In genomic region chr2:181077128-181077709, GRCh38 we compare ENCODE assay signal across 8 cellular contexts.
A peak's percentile ranks its signal among the peaks of the same experiment; 100 is the strongest.
DNase-seq lines count a peak whose midpoint lies in the region; ATAC-seq, FAIRE-seq and TF ChIP-seq lines count a peak whose summit lies in the region.

No MANE protein-coding gene starts in this region.

- H3K27me3 ChIP-seq in DND-41 (ENCODE audit: insufficient read depth, low read length, poor library complexity) = no peaks in the 10 kb centered on the region
- H3K27me3 ChIP-seq in IMR-90 (ENCODE audit: control insufficient read depth, insufficient read depth, low read length) = no peaks in the 10 kb centered on the region
- no peaks in the 10 kb centered on the region for H3K27me3 ChIP-seq in RWPE2 (ENCODE audit: insufficient read depth, poor library complexity, severe bottlenecking)
- no peaks in the 10 kb centered on the region for H3K27me3 ChIP-seq in naive thymus-derived CD4-positive, alpha-beta T cell (ENCODE audit: control insufficient read depth in 2 of 2, insufficient read depth in 2 of 2, low read length in 2 of 2)

- BruUV-seq in IMR-90 (replicated peaks; lab: Mats Ljungman, UMichigan) = no TSS peak

- CTCF ChIA-PET in IMR-90 (lab: Yijun Ruan, JAX) = interaction anchor here (1.3 kb wide), 1 partner anchor 953 kb away, joined by 4 read pairs; no protein-coding TSS in a partner anchor
- CTCF ChIA-PET in naive thymus-derived CD4-positive, alpha-beta T cell (lab: Charles Lee) = interaction anchor here (0.9 to 2.0 kb wide), 3 partner anchors 391 to 638 kb away, joined by 5 to 16 read pairs (median 5); no protein-coding TSS in a partner anchor

- H2BK120ac ChIP-seq in IMR-90 (ENCODE audit: low read depth, low read length) = no peak overlapping the region

- dilution Hi-C loops in IMR-90 (cut with HindIII; ENCODE audit: low sequenced_read_pairs, unreplicated experiment) = no loop called here

- peak; percentile 61 for TF ChIP-seq RAD21 in IMR-90 (IDR thresholded peaks at IDR 0.05; ENCODE audit: low read length)

- no peak overlapping the region for H3K56ac ChIP-seq in IMR-90 (ENCODE audit: extremely low read depth, insufficient read depth, low read length)

- H2BK15ac ChIP-seq in IMR-90 (ENCODE audit: low read depth, low read length) = no peak overlapping the region

- H3K27ac ChIP-seq in 22Rv1 (no peak overlapping the region), DND-41 (ENCODE audit: low read length) (no peak overlapping the region), IMR-90 (ENCODE audit: insufficient read depth, low read length) (no peak overlapping the region), RWPE2 (ENCODE audit: poor library complexity, severe bottlenecking) (no peak overlapping the region)
- no peak overlapping the region for H3K27ac ChIP-seq in naive thymus-derived CD4-positive, alpha-beta T cell (ENCODE audit: low read depth, low read length)

- no peak overlapping the region for H3K14ac ChIP-seq in IMR-90 (replicated peaks; ENCODE audit: low read depth, low read length)

- H3K9ac ChIP-seq in DND-41 (ENCODE audit: low read depth, low read length) (no peak overlapping the region), IMR-90 (ENCODE audit: low read depth, low read length) (no peak overlapping the region)

- no peak overlapping the region for H2AK5ac ChIP-seq in IMR-90 (ENCODE audit: low read depth, low read length)

- peaks cover 3 to 15% of the 10 kb centered on the region in 2 experiments; a peak in 3 of 4 replicates for H3K79me1 ChIP-seq in IMR-90 (ENCODE audit: low read depth in 1 of 2, low read length in 2 of 2)

- no peaks in the 10 kb centered on the region for H3K9me3 Mint-ChIP-seq in naive thymus-derived CD4-positive, alpha-beta T cell

- no peak overlapping the region for H3K27ac Mint-ChIP-seq in naive thymus-derived CD4-positive, alpha-beta T cell

- H2BK20ac ChIP-seq in IMR-90 (ENCODE audit: low read depth, low read length) = no peak overlapping the region

- no peak overlapping the region for H2AK9ac ChIP-seq in IMR-90 (replicated peaks; ENCODE audit: low read depth, low read length, poor library complexity)

- no peaks in the 10 kb centered on the region for H3K9me1 ChIP-seq in IMR-90 (ENCODE audit: insufficient read depth, low read length)

- H3K36me3 ChIP-seq in DND-41 (ENCODE audit: insufficient read depth, low read length) = no peaks in the 10 kb centered on the region
- no peaks in the 10 kb centered on the region for H3K36me3 ChIP-seq in IMR-90 (ENCODE audit: control insufficient read depth, insufficient read depth, low read length)
- H3K36me3 ChIP-seq in RWPE2 (ENCODE audit: low read depth) = no peaks in the 10 kb centered on the region; the same call in 1 of the 2 replicates
- H3K36me3 ChIP-seq in naive thymus-derived CD4-positive, alpha-beta T cell (ENCODE audit: control insufficient read depth in 2 of 3, insufficient read depth in 3 of 3, low read length in 3 of 3) = no peaks in the 10 kb centered on the region

- H3K36me3 Mint-ChIP-seq in naive thymus-derived CD4-positive, alpha-beta T cell = no peaks in the 10 kb centered on the region

- H3K4me3 ChIP-seq in DND-41 (ENCODE audit: low read depth in 1 of 2, low read length in 2 of 2) (no peak overlapping the region), IMR-90 (ENCODE audit: insufficient read depth, low read depth, low read length) (no peak overlapping the region), RWPE2 (ENCODE audit: severe bottlenecking) (no peak overlapping the region)
- H3K4me3 ChIP-seq in naive thymus-derived CD4-positive, alpha-beta T cell (ENCODE audit: low read length) = no peak overlapping the region

- intact Hi-C loops in IMR-90 (cut with micrococcal nuclease) = loop anchor here (1.0 kb wide), 3 partner anchors 638 to 1055 kb away; no protein-coding TSS in a partner anchor
- intact Hi-C loops in naive thymus-derived CD4-positive, alpha-beta T cell (cut with micrococcal nuclease) = loop anchor here (1.0 to 10.0 kb wide), 12 partner anchors 28 to 1000 kb away; partner anchors contain the start of gene ITGA4 (in 2 of the 2)

- ATAC-seq in DND-41 (ENCODE audit: insufficient read depth, low read depth) (peak; percentile 96), GM21717 (IDR thresholded peaks at IDR 0.05; ENCODE audit: unreplicated experiment) (peak; percentile 95), IMR-90 (ENCODE audit: low read depth) (peak; percentile 66), RWPE2 (ENCODE audit: low read depth) (peak; percentile 71)
- ATAC-seq in naive thymus-derived CD4-positive, alpha-beta T cell = peak; percentile 90

- H4K5ac ChIP-seq in IMR-90 (ENCODE audit: low read depth, low read length) = no peak overlapping the region

- H3K79me2 ChIP-seq in DND-41 (ENCODE audit: insufficient read depth, low read length) = no peaks in the 10 kb centered on the region

- POLR2A ChIA-PET in IMR-90 (lab: Charles Lee; ENCODE audit: unreplicated experiment) = no interaction called here
- POLR2A ChIA-PET in naive thymus-derived CD4-positive, alpha-beta T cell (lab: Charles Lee) = no interaction called here

- H2AFZ ChIP-seq in DND-41 (ENCODE audit: low read depth, low read length) (no peak overlapping the region), IMR-90 (replicated peaks; ENCODE audit: low read length, poor library complexity) (no peak overlapping the region)

- H3K4me1 Mint-ChIP-seq in naive thymus-derived CD4-positive, alpha-beta T cell = peaks cover 0 to 11% (median 0%) of the 10 kb centered on the region in 7 donors

- H3K27me3 Mint-ChIP-seq in naive thymus-derived CD4-positive, alpha-beta T cell = peaks cover 0 to 14% (median 0%) of the 10 kb centered on the region in 5 donors

- WGBS in IMR-90 (ENCODE audit: extremely low coverage in 2 of 2, insufficient read length in 1 of 2), 2 experiments = no CpG with 5 or more reads among the region's 4 CpGs

- DNase-seq in DND-41 (no peak), IMR-90 (peak; percentile 62), RWPE2 (ENCODE audit: low spot score) (no peak), mesenteric fat pad (ENCODE audit: low spot score) (no peak)
- DNase-seq in naive thymus-derived CD4-positive, alpha-beta T cell = peak in 7 of 9 donors; percentile 49 to 76 (median 64)

- no peak overlapping the region for H3K18ac ChIP-seq in IMR-90 (ENCODE audit: low read depth, low read length)

- no peak overlapping the region for H4K91ac ChIP-seq in IMR-90 (ENCODE audit: insufficient read depth, low read depth, low read length)

- no peak overlapping the region for H3K4ac ChIP-seq in IMR-90 (ENCODE audit: low read depth, low read length)

- H3K4me3 Mint-ChIP-seq in naive thymus-derived CD4-positive, alpha-beta T cell = no peak overlapping the region

- H3K4me2 ChIP-seq in DND-41 (ENCODE audit: insufficient read depth, low read length) = no peak overlapping the region
- H3K4me2 ChIP-seq in IMR-90 (ENCODE audit: low read depth, low read length) = no peak overlapping the region

- H3K9me3 ChIP-seq in DND-41 (ENCODE audit: insufficient read depth, low read length, severe bottlenecking) (no peaks in the 10 kb centered on the region), IMR-90 (ENCODE audit: control insufficient read depth, insufficient read depth, low read length) (no peaks in the 10 kb centered on the region), RWPE2 (ENCODE audit: severe bottlenecking) (no peaks in the 10 kb centered on the region)
- no peaks in the 10 kb centered on the region for H3K9me3 ChIP-seq in naive thymus-derived CD4-positive, alpha-beta T cell (ENCODE audit: control insufficient read depth in 2 of 3, low read length in 3 of 3)

- no peak overlapping the region for H3K23ac ChIP-seq in IMR-90 (ENCODE audit: low read depth, low read length)

- no peak overlapping the region for H2BK5ac ChIP-seq in IMR-90 (ENCODE audit: low read depth, low read length, poor library complexity, severe bottlenecking)

- H4K20me1 ChIP-seq in DND-41 (ENCODE audit: insufficient read depth, low read length) = no peaks in the 10 kb centered on the region
- H4K20me1 ChIP-seq in IMR-90 (ENCODE audit: insufficient read depth, low read length) = no peaks in the 10 kb centered on the region; the same call in 1 of the 2 replicates

- TF ChIP-seq POLR2A in IMR-90 (IDR thresholded peaks at IDR 0.05; ENCODE audit: low read depth, low read length) = no peak

- in situ Hi-C loops in IMR-90 (cut with MboI; ENCODE audit: low sequenced_read_pairs) = loop anchor here (10.0 kb wide), 1 partner anchor 952 kb away; no protein-coding TSS in a partner anchor

- H4K8ac ChIP-seq in IMR-90 (ENCODE audit: low read depth in 2 of 2, low read length in 2 of 2) = no peak overlapping the region

- TF ChIP-seq CTCF in 22Rv1 (IDR thresholded peaks at IDR 0.05) (peak; percentile 84), DND-41 (IDR thresholded peaks at IDR 0.05; ENCODE audit: borderline replicate concordance, extremely low read depth, low read length, poor library complexity, severe bottlenecking) (peak; percentile 88), IMR-90 (conservative IDR thresholded peaks at IDR 0.05; ENCODE audit: low read depth, low read length) (peak; percentile 66), RWPE2 (IDR thresholded peaks at IDR 0.05; ENCODE audit: poor library complexity, severe bottlenecking) (peak; percentile 90)

- peak; percentile 92 for FAIRE-seq in endometrium (lab: Jason Lieb, UNC)

- H3K4me1 ChIP-seq in DND-41 (ENCODE audit: insufficient read depth, low read length) (no peaks in the 10 kb centered on the region; the same call in 1 of the 2 replicates), IMR-90 (ENCODE audit: control insufficient read depth, insufficient read depth, low read length) (peaks cover 3% of the 10 kb centered on the region), RWPE2 (ENCODE audit: insufficient read depth, poor library complexity, severe bottlenecking) (peaks cover 26% of the 10 kb centered on the region)
- no peaks in the 10 kb centered on the region for H3K4me1 ChIP-seq in naive thymus-derived CD4-positive, alpha-beta T cell (ENCODE audit: control insufficient read depth in 2 of 2, insufficient read depth in 2 of 2, low read length in 2 of 2)

TF ChIP-seq in IMR-90, 13 proteins besides CTCF, POLR2A, EP300 and RAD21:
- TF ChIP-seq, protein P1, sequence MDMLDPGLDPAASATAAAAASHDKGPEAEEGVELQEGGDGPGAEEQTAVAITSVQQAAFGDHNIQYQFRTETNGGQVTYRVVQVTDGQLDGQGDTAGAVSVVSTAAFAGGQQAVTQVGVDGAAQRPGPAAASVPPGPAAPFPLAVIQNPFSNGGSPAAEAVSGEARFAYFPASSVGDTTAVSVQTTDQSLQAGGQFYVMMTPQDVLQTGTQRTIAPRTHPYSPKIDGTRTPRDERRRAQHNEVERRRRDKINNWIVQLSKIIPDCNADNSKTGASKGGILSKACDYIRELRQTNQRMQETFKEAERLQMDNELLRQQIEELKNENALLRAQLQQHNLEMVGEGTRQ (IDR thresholded peaks at IDR 0.05; ENCODE audit: low read depth, low read length) = no peak
- TF ChIP-seq SMC3 (IDR thresholded peaks at IDR 0.05; ENCODE audit: low read depth, low read length) = peak; percentile 46; the same call in 1 of the 2 replicates

Comparison
In these comparisons a context has a peak if more than half of its experiments do, and no peak if none do; other contexts are left out.
1. DNase-seq: peak in IMR-90 (single experiment) and naive thymus-derived CD4-positive, alpha-beta T cell (7 of 9); none in DND-41 (single experiment), RWPE2 (single experiment) and mesenteric fat pad (single experiment).
2. Peak in every context shown above with its lines, with median percentiles within 50 percentile points of each other: CTCF ChIP-seq and ATAC-seq.